24 cellular contexts compared by ENCODE assay signal in genomic region chr3:159894386-159894785, GRCh38. TPM values are rescaled to one million over a fixed set of nuclear protein-coding genes. Genes with fewer than 3 reads are reported as not detected.
"Had no signal": no experiment of that assay in that cellular context is flagged by ENCODE, and none has a peak within 500 bp of the region (broad histone marks: within the 10 kb centered on the region; RNA-seq: fewer than 3 reads in every experiment).

No MANE protein-coding gene starts in this region.

- H3K27ac Mint-ChIP-seq: activated CD4-positive, alpha-beta T cell treated with anti-CD3 and anti-CD28 coated beads, Interleukin-2, amount 10 ng/mL, durations not matched to agents 24 days and 14 days; activated CD8-positive, alpha-beta T cell treated with anti-CD3 and anti-CD28 coated beads for 36 hours; activated naive CD8-positive, alpha-beta T cell treated with anti-CD3 and anti-CD28 coated beads, Interleukin-2, amount 10 ng/mL, durations not matched to agents 7 days and 5 days; activated T-helper 17 cell treated with anti-CD3 and anti-CD28 coated beads, Interleukin-2, amount 50 U/mL, for 72 hours; memory B cell; stimulated activated naive CD8-positive, alpha-beta T cell treated with anti-CD3 and anti-CD28 coated beads, Interleukin-15, amount 100 ng/mL, for 72 hours had no signal

- H3K27me3 ChIP-seq: brain microvascular endothelial cell, gastrocnemius medialis, upper lobe of left lung had no signal

- ATAC-seq: activated CD8-positive, alpha-beta T cell treated with anti-CD3 and anti-CD28 coated beads for 36 hours; activated T-helper 17 cell treated with anti-CD3 and anti-CD28 coated beads, Interleukin-2, amount 50 U/mL, for 72 hours; esophagus mucosa; gastrocnemius medialis; left lobe of liver; mucosa of descending colon; sciatic nerve; stimulated activated naive CD8-positive, alpha-beta T cell treated with anti-CD3 and anti-CD28 coated beads, Interleukin-15, amount 100 ng/mL, for 72 hours had no signal

- H3K9me3 ChIP-seq: gastrocnemius medialis, mucosa of descending colon, prostate gland, thoracic aorta, upper lobe of left lung had no signal

- H3K36me3 Mint-ChIP-seq: activated naive CD8-positive, alpha-beta T cell treated with anti-CD3 and anti-CD28 coated beads, Interleukin-2, amount 10 ng/mL, durations not matched to agents 7 days and 5 days; memory B cell; naive B cell had no signal

- H3K4me1 Mint-ChIP-seq: activated CD4-positive, alpha-beta T cell treated with anti-CD3 and anti-CD28 coated beads, Interleukin-2, amount 10 ng/mL, durations not matched to agents 24 days and 14 days; activated naive CD8-positive, alpha-beta T cell treated with anti-CD3 and anti-CD28 coated beads, Interleukin-2, amount 10 ng/mL, durations not matched to agents 7 days and 5 days; activated T-helper 17 cell treated with anti-CD3 and anti-CD28 coated beads, Interleukin-2, amount 50 U/mL, for 72 hours; memory B cell; naive B cell; stimulated activated naive CD8-positive, alpha-beta T cell treated with anti-CD3 and anti-CD28 coated beads, Interleukin-15, amount 100 ng/mL, for 72 hours had no signal

- DNase-seq: activated CD8-positive, alpha-beta T cell treated with anti-CD3 and anti-CD28 coated beads for 36 hours; activated naive CD4-positive, alpha-beta T cell; activated naive CD8-positive, alpha-beta T cell treated with anti-CD3 and anti-CD28 coated beads, Interleukin-2, amount 10 ng/mL, durations not matched to agents 7 days and 5 days; activated T-cell treated with anti-CD3 and anti-CD28 coated beads, Interleukin-2, amount 50 U/mL, for 1 hour; brain microvascular endothelial cell; effector CD8-positive, alpha-beta T cell; gastrocnemius medialis; mucosa of descending colon; naive B cell; stimulated activated CD4-positive, alpha-beta T cell treated with anti-CD3 and anti-CD28 coated beads, Interleukin-4, amount 100 ng/mL, for 1 hour; stimulated activated naive CD8-positive, alpha-beta T cell treated with anti-CD3 and anti-CD28 coated beads, Interleukin-15, amount 100 ng/mL, for 72 hours; T1000; upper lobe of left lung had no signal

- H3K9me3 Mint-ChIP-seq: activated CD4-positive, alpha-beta T cell treated with anti-CD3 and anti-CD28 coated beads, Interleukin-2, amount 10 ng/mL, durations not matched to agents 24 days and 14 days; activated CD8-positive, alpha-beta T cell treated with anti-CD3 and anti-CD28 coated beads for 36 hours; activated naive CD8-positive, alpha-beta T cell treated with anti-CD3 and anti-CD28 coated beads, Interleukin-2, amount 10 ng/mL, durations not matched to agents 7 days and 5 days; activated T-helper 17 cell treated with anti-CD3 and anti-CD28 coated beads, Interleukin-2, amount 50 U/mL, for 72 hours; memory B cell; naive B cell; neural crest cell; stimulated activated naive CD8-positive, alpha-beta T cell treated with anti-CD3 and anti-CD28 coated beads, Interleukin-15, amount 100 ng/mL, for 72 hours had no signal

- H3K4me1 ChIP-seq: prostate gland had no signal

- H3K4me3 ChIP-seq: gastrocnemius medialis, mucosa of descending colon, prostate gland, smooth muscle cell, thoracic aorta, upper lobe of left lung had no signal

- H3K4me3 Mint-ChIP-seq: activated CD4-positive, alpha-beta T cell treated with anti-CD3 and anti-CD28 coated beads, Interleukin-2, amount 10 ng/mL, durations not matched to agents 24 days and 14 days; activated CD8-positive, alpha-beta T cell treated with anti-CD3 and anti-CD28 coated beads for 36 hours; activated naive CD8-positive, alpha-beta T cell treated with anti-CD3 and anti-CD28 coated beads, Interleukin-2, amount 10 ng/mL, durations not matched to agents 7 days and 5 days; activated T-helper 17 cell treated with anti-CD3 and anti-CD28 coated beads, Interleukin-2, amount 50 U/mL, for 72 hours; memory B cell; naive B cell; neural crest cell; stimulated activated naive CD8-positive, alpha-beta T cell treated with anti-CD3 and anti-CD28 coated beads, Interleukin-15, amount 100 ng/mL, for 72 hours had no signal

- H3K27ac ChIP-seq: brain microvascular endothelial cell, prostate gland, thoracic aorta, upper lobe of left lung had no signal

- H3K36me3 ChIP-seq: prostate gland had no signal

RNA-seq across cellular contexts. Expression of gene SCHIP1, which starts 54.7 kb away (rescaled TPM):
- total RNA-seq: activated CD4-positive, alpha-beta T cell treated with anti-CD3 and anti-CD28 coated beads, Interleukin-2, amount 10 ng/mL, durations not matched to agents 24 days and 14 days; activated CD8-positive, alpha-beta T cell treated with anti-CD3 and anti-CD28 coated beads for 36 hours; activated naive CD8-positive, alpha-beta T cell treated with anti-CD3 and anti-CD28 coated beads, Interleukin-2, amount 10 ng/mL, durations not matched to agents 7 days and 5 days; activated T-helper 17 cell treated with anti-CD3 and anti-CD28 coated beads, Interleukin-2, amount 50 U/mL, for 72 hours; T-helper 1 cell treated with Interleukin-12 subunit alpha and Interleukin-12 subunit beta and Interleukin-4 antibody, amounts not matched to agents 30 ng/mL and 1 ng/mL, for 36 hours had no signal
